ENCODE assay signal across 22 cellular contexts in genomic region chr4:2341261-2341841, GRCh38.
DNase-seq lines count a peak whose midpoint lies in the region; ATAC-seq and TF ChIP-seq lines count a peak whose summit lies in the region.
"Had no signal": no experiment of that assay in that cellular context is flagged by ENCODE, and none has a peak within 500 bp of the region (broad histone marks: within the 10 kb centered on the region; RNA-seq: fewer than 3 reads in every experiment).

No MANE protein-coding gene starts in this region.

- WGBS in heart right ventricle, 2 donors, result 94 to 96% methylated on average over 28 of the region's 28 CpGs
- 95% methylated on average over 28 of the region's 28 CpGs for WGBS in right cardiac atrium

- no peaks in the 10 kb centered on the region for H3K36me3 ChIP-seq in heart right ventricle
- H3K36me3 ChIP-seq: neural progenitor cell had no signal

- ATAC-seq in left ventricle myocardium superior (no peak), heart right ventricle (no peak), right cardiac atrium (no peak), GM21360 (IDR thresholded peaks at IDR 0.05; ENCODE audit: unreplicated experiment) (no peak)
- ATAC-seq: activated T-helper 17 cell treated with anti-CD3 and anti-CD28 coated beads, Interleukin-2, amount 50 U/mL, for 72 hours had no signal

- H3K27me3 ChIP-seq in heart right ventricle (no peaks in the 10 kb centered on the region), right cardiac atrium (ENCODE audit: control insufficient read depth, insufficient read depth) (no peaks in the 10 kb centered on the region)
- H3K27me3 ChIP-seq: neural progenitor cell had no signal

- H3K4me1 ChIP-seq in heart right ventricle, result no peaks in the 10 kb centered on the region
- no peaks in the 10 kb centered on the region for H3K4me1 ChIP-seq in right cardiac atrium (ENCODE audit: control insufficient read depth, insufficient read depth, low read length)
- H3K4me1 ChIP-seq: Caco-2, neural progenitor cell had no signal

- no peak for TF ChIP-seq CTCF in heart right ventricle (IDR thresholded peaks at IDR 0.05)

- H3K27ac ChIP-seq in heart right ventricle (no peak overlapping the region), right cardiac atrium (ENCODE audit: low read length) (no peak overlapping the region)
- H3K27ac ChIP-seq: HL-60, neural progenitor cell had no signal

- intact Hi-C loops in left ventricle myocardium superior (cut with micrococcal nuclease) (no loop called here), heart right ventricle (cut with DNase I) (no loop called here), right cardiac atrium (cut with DNase I) (no loop called here), posterior vena cava (cut with DNase I) (no loop called here)

- H3K4me3 ChIP-seq in heart right ventricle (no peak overlapping the region), right cardiac atrium (ENCODE audit: low read length) (no peak overlapping the region)
- H3K4me3 ChIP-seq: neural progenitor cell had no signal

- peaks cover 0 to 12% (median 0%) of the 10 kb centered on the region in 11 donors for H3K9me3 ChIP-seq in heart right ventricle
- H3K9me3 ChIP-seq in right cardiac atrium (ENCODE audit: control insufficient read depth, low read length), result no peaks in the 10 kb centered on the region
- H3K9me3 ChIP-seq: Caco-2 had no signal

- DNase-seq in left ventricle myocardium superior (peak; percentile 31), heart right ventricle (no peak), right cardiac atrium (peak in 2 of 3 donors; percentile 51 to 53), posterior vena cava (ENCODE audit: low spot score) (peak; percentile 81), NCI-H1417 treated with DMSO at 0.1 percent for 48 hours (lab: John Stamatoyannopoulos, UW) (no peak), HPDE6-E6E7 (ENCODE audit: extremely low spot score) (no peak)
- DNase-seq: activated CD4-positive, alpha-beta T cell treated with anti-CD3 and anti-CD28 coated beads for 4 hours; AML-193; amygdala; cerebellar nuclear complex; EL; HCEC 1CT; midbrain; NCI-H2081 treated with DMSO at 0.1 percent for 48 hours; NCI-H510A; retina; RPMI8226 had no signal

Comparison
In these comparisons a context has a peak if more than half of its experiments do, and no peak if none do; other contexts are left out.
1. DNase-seq: peak in left ventricle myocardium superior (single experiment), right cardiac atrium (2 of 3) and posterior vena cava (single experiment); none in heart right ventricle (0 of 2), NCI-H1417 treated with DMSO at 0.1 percent for 48 hours (single experiment) and HPDE6-E6E7 (single experiment).